In genomic region chr21:31668651-31669491, GRCh38 we compare ENCODE assay signal across 2 cellular contexts.
TF ChIP-seq lines count a peak whose summit lies in the region.

No MANE protein-coding gene starts in this region.

TF ChIP-seq in HepG2, 621 proteins besides CTCF, POLR2A, EP300 and RAD21 (continues in another document):
- TF ChIP-seq NFE2L2 (IDR thresholded peaks at IDR 0.05; ENCODE audit: low read length), result no peak
- TF ChIP-seq, protein P1, sequence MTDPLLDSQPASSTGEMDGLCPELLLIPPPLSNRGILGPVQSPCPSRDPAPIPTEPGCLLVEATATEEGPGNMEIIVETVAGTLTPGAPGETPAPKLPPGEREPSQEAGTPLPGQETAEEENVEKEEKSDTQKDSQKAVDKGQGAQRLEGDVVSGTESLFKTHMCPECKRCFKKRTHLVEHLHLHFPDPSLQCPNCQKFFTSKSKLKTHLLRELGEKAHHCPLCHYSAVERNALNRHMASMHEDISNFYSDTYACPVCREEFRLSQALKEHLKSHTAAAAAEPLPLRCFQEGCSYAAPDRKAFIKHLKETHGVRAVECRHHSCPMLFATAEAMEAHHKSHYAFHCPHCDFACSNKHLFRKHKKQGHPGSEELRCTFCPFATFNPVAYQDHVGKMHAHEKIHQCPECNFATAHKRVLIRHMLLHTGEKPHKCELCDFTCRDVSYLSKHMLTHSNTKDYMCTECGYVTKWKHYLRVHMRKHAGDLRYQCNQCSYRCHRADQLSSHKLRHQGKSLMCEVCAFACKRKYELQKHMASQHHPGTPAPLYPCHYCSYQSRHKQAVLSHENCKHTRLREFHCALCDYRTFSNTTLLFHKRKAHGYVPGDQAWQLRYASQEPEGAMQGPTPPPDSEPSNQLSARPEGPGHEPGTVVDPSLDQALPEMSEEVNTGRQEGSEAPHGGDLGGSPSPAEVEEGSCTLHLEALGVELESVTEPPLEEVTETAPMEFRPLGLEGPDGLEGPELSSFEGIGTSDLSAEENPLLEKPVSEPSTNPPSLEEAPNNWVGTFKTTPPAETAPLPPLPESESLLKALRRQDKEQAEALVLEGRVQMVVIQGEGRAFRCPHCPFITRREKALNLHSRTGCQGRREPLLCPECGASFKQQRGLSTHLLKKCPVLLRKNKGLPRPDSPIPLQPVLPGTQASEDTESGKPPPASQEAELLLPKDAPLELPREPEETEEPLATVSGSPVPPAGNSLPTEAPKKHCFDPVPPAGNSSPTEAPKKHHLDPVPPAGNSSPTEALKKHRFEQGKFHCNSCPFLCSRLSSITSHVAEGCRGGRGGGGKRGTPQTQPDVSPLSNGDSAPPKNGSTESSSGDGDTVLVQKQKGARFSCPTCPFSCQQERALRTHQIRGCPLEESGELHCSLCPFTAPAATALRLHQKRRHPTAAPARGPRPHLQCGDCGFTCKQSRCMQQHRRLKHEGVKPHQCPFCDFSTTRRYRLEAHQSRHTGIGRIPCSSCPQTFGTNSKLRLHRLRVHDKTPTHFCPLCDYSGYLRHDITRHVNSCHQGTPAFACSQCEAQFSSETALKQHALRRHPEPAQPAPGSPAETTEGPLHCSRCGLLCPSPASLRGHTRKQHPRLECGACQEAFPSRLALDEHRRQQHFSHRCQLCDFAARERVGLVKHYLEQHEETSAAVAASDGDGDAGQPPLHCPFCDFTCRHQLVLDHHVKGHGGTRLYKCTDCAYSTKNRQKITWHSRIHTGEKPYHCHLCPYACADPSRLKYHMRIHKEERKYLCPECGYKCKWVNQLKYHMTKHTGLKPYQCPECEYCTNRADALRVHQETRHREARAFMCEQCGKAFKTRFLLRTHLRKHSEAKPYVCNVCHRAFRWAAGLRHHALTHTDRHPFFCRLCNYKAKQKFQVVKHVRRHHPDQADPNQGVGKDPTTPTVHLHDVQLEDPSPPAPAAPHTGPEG (CRISPR knock-in tag; IDR thresholded peaks at IDR 0.05), result no peak
- TF ChIP-seq ATRX (CRISPR knock-in tag; IDR thresholded peaks at IDR 0.05; ENCODE audit: borderline replicate concordance), result no peak
- no peak for TF ChIP-seq KDM6A (CRISPR knock-in tag; IDR thresholded peaks at IDR 0.05; ENCODE audit: low read depth)
- no peak for TF ChIP-seq TBX2 (CRISPR knock-in tag; IDR thresholded peaks at IDR 0.05; ENCODE audit: borderline replicate concordance)
- TF ChIP-seq, protein P2, sequence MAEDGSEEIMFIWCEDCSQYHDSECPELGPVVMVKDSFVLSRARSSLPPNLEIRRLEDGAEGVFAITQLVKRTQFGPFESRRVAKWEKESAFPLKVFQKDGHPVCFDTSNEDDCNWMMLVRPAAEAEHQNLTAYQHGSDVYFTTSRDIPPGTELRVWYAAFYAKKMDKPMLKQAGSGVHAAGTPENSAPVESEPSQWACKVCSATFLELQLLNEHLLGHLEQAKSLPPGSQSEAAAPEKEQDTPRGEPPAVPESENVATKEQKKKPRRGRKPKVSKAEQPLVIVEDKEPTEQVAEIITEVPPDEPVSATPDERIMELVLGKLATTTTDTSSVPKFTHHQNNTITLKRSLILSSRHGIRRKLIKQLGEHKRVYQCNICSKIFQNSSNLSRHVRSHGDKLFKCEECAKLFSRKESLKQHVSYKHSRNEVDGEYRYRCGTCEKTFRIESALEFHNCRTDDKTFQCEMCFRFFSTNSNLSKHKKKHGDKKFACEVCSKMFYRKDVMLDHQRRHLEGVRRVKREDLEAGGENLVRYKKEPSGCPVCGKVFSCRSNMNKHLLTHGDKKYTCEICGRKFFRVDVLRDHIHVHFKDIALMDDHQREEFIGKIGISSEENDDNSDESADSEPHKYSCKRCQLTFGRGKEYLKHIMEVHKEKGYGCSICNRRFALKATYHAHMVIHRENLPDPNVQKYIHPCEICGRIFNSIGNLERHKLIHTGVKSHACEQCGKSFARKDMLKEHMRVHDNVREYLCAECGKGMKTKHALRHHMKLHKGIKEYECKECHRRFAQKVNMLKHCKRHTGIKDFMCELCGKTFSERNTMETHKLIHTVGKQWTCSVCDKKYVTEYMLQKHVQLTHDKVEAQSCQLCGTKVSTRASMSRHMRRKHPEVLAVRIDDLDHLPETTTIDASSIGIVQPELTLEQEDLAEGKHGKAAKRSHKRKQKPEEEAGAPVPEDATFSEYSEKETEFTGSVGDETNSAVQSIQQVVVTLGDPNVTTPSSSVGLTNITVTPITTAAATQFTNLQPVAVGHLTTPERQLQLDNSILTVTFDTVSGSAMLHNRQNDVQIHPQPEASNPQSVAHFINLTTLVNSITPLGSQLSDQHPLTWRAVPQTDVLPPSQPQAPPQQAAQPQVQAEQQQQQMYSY (CRISPR knock-in tag; IDR thresholded peaks at IDR 0.05), result no peak
- peak; percentile 40; the same call in 1 of the 2 replicates for TF ChIP-seq POLR2G (IDR thresholded peaks at IDR 0.05; ENCODE audit: low read depth, low read length)
- TF ChIP-seq MYPOP (CRISPR knock-in tag; IDR thresholded peaks at IDR 0.05), result no peak
- peak; percentile 79 for TF ChIP-seq RBM22 (optimal IDR thresholded peaks at IDR 0.05; ENCODE audit: low read length)
- TF ChIP-seq ZNF878 (CRISPR knock-in tag; IDR thresholded peaks at IDR 0.05), result no peak
- TF ChIP-seq, protein P3, sequence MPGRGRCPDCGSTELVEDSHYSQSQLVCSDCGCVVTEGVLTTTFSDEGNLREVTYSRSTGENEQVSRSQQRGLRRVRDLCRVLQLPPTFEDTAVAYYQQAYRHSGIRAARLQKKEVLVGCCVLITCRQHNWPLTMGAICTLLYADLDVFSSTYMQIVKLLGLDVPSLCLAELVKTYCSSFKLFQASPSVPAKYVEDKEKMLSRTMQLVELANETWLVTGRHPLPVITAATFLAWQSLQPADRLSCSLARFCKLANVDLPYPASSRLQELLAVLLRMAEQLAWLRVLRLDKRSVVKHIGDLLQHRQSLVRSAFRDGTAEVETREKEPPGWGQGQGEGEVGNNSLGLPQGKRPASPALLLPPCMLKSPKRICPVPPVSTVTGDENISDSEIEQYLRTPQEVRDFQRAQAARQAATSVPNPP (CRISPR knock-in tag; IDR thresholded peaks at IDR 0.05), result no peak
- TF ChIP-seq PAF1 (CRISPR knock-in tag; IDR thresholded peaks at IDR 0.05), result 0 out of 2 replicates have a peak, but pooled peaks have one; percentile 48
- TF ChIP-seq POLR2AphosphoS2 (IDR thresholded peaks at IDR 0.05; ENCODE audit: low read depth, low read length), result 0 out of 2 replicates have a peak, but pooled peaks have one; percentile 68
- TF ChIP-seq PRPF4 (IDR thresholded peaks at IDR 0.05; ENCODE audit: low read depth, low read length, poor library complexity, severe bottlenecking), result no peak
- TF ChIP-seq NFYB (CRISPR knock-in tag; IDR thresholded peaks at IDR 0.05), result no peak
- TF ChIP-seq SOX5 (CRISPR knock-in tag; IDR thresholded peaks at IDR 0.05; ENCODE audit: borderline replicate concordance), result no peak
- TF ChIP-seq HMG20B (CRISPR knock-in tag; conservative IDR thresholded peaks at IDR 0.05), result no peak

TF ChIP-seq in K562, 482 proteins besides CTCF, POLR2A, EP300 and RAD21:
- TF ChIP-seq THRB (CRISPR knock-in tag; conservative IDR thresholded peaks at IDR 0.05) (0 out of 2 replicates have a peak, but pooled peaks have one; percentile 38), ZFP30 (CRISPR knock-in tag; IDR thresholded peaks at IDR 0.05; ENCODE audit: borderline replicate concordance) (0 out of 2 replicates have a peak, but pooled peaks have one; percentile 10), SOX6 (IDR thresholded peaks at IDR 0.05) (no peak), HBP1 (CRISPR knock-in tag; IDR thresholded peaks at IDR 0.05) (0 out of 2 replicates have a peak, but pooled peaks have one; percentile 47), ILF3 (IDR thresholded peaks at IDR 0.05; ENCODE audit: borderline replicate concordance) (0 out of 2 replicates have a peak, but pooled peaks have one; percentile 56), SUPT5H (IDR thresholded peaks at IDR 0.05) (peak; percentile 58; the same call in 1 of the 2 replicates)
- TF ChIP-seq, protein P4, sequence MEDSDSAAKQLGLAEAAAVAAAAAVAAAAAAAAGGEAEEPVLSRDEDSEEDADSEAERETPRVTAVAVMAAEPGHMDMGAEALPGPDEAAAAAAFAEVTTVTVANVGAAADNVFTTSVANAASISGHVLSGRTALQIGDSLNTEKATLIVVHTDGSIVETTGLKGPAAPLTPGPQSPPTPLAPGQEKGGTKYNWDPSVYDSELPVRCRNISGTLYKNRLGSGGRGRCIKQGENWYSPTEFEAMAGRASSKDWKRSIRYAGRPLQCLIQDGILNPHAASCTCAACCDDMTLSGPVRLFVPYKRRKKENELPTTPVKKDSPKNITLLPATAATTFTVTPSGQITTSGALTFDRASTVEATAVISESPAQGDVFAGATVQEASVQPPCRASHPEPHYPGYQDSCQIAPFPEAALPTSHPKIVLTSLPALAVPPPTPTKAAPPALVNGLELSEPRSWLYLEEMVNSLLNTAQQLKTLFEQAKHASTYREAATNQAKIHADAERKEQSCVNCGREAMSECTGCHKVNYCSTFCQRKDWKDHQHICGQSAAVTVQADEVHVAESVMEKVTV (CRISPR knock-in tag; IDR thresholded peaks at IDR 0.05), result no peak
